Comparison of ENCODE assay signal across 9 cellular contexts in the genomic region with DNA sequence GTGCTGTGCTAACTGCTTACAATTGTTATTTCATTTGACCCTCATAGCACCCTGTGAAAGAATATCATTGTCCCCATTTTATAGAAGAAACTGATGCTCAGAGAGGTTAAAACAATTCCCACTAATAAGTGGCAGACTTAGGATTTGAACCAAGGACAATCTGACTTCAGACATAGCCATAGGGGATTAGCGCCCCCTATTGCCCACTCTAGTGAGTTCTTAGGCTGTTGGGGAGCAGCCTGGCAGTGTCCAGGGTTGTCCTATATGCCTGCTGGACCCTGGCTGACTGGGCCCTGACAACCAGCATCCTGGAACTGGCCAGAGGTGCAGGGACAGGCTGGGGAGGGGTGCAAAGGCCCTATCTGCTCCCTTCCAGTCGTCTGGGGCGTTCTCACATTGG. TPM values are rescaled to one million over a fixed set of nuclear protein-coding genes. Genes with fewer than 3 reads are reported as not detected.
DNase-seq lines count a peak whose midpoint lies in the region; ATAC-seq, FAIRE-seq and TF ChIP-seq lines count a peak whose summit lies in the region.
"Had no signal": no experiment of that assay in that cellular context is flagged by ENCODE, and none has a peak within 500 bp of the region (broad histone marks: within the 10 kb centered on the region; RNA-seq: fewer than 3 reads in every experiment).

No MANE protein-coding gene starts in this region.

- no peak overlapping the region for H2AFZ ChIP-seq in DND-41 (ENCODE audit: low read depth, low read length)

- no peaks in the 10 kb centered on the region for H3K9me3 Mint-ChIP-seq in CD8-positive, alpha-beta memory T cell

- H3K27me3 ChIP-seq in DND-41 (ENCODE audit: insufficient read depth, low read length, poor library complexity), result no peaks in the 10 kb centered on the region
- H3K27me3 ChIP-seq in kidney epithelial cell (ENCODE audit: control insufficient read depth, insufficient read depth, low read length), result no peaks in the 10 kb centered on the region
- no peaks in the 10 kb centered on the region for H3K27me3 ChIP-seq in CD8-positive, alpha-beta memory T cell (ENCODE audit: insufficient read depth, low read length, poor library complexity, severe bottlenecking)

- no peaks in the 10 kb centered on the region for H3K36me3 ChIP-seq in DND-41 (ENCODE audit: insufficient read depth, low read length)
- H3K36me3 ChIP-seq in kidney epithelial cell (ENCODE audit: control insufficient read depth, insufficient read depth, low read length), result no peaks in the 10 kb centered on the region
- H3K36me3 ChIP-seq in CD8-positive, alpha-beta memory T cell (ENCODE audit: insufficient read depth, low read length), result no peaks in the 10 kb centered on the region

- peak; percentile 32 for DNase-seq in DND-41
- peak; percentile 45 for DNase-seq in HEK293T (ENCODE audit: extremely low spot score)
- no peak for DNase-seq in kidney epithelial cell (ENCODE audit: low read depth)
- DNase-seq in GM19239 (ENCODE audit: insufficient read length, low spot score), result no peak
- no peak for DNase-seq in CD8-positive, alpha-beta memory T cell
- DNase-seq: SIG-M5 had no signal

- no peaks in the 10 kb centered on the region for H4K20me1 ChIP-seq in DND-41 (ENCODE audit: insufficient read depth, low read length)

- no peak overlapping the region for H3K9ac ChIP-seq in DND-41 (ENCODE audit: low read depth, low read length)

- POLR2A ChIA-PET in HEK293T (lab: Yijun Ruan, JAX), result no interaction called here
- POLR2A ChIA-PET in CD8-positive, alpha-beta memory T cell (lab: Charles Lee), result no interaction called here

- H3K4me2 ChIP-seq in DND-41 (ENCODE audit: insufficient read depth, low read length), result no peak overlapping the region

- H3K4me1 Mint-ChIP-seq in CD8-positive, alpha-beta memory T cell, result peaks cover 6 to 11% (median 9%) of the 10 kb centered on the region in 3 donors

- no peak overlapping the region for H3K4me3 Mint-ChIP-seq in CD8-positive, alpha-beta memory T cell

- no peak overlapping the region for H3K27ac ChIP-seq in DND-41 (ENCODE audit: low read length)
- no peak overlapping the region for H3K27ac ChIP-seq in VCaP
- no peak overlapping the region for H3K27ac ChIP-seq in CD8-positive, alpha-beta memory T cell (ENCODE audit: low read depth, low read length)

- no peak for FAIRE-seq in GM19239 (lab: Jason Lieb, UNC)

- TF ChIP-seq CTCF in DND-41 (IDR thresholded peaks at IDR 0.05; ENCODE audit: borderline replicate concordance, extremely low read depth, low read length, poor library complexity, severe bottlenecking) (peak; percentile 62), VCaP (conservative IDR thresholded peaks at IDR 0.05) (peak; percentile 43; the same call in 1 of the 2 replicates), kidney epithelial cell (IDR thresholded peaks at IDR 0.05; ENCODE audit: insufficient read depth, low read length, poor library complexity, severe bottlenecking) (peak; percentile 55)

- H3K36me3 Mint-ChIP-seq in CD8-positive, alpha-beta memory T cell, result no peaks in the 10 kb centered on the region

- no peak overlapping the region for H3K4me3 ChIP-seq in DND-41 (ENCODE audit: low read depth in 1 of 2, low read length in 2 of 2)
- H3K4me3 ChIP-seq in kidney epithelial cell (ENCODE audit: low read depth, low read length), result no peak overlapping the region
- no peak overlapping the region for H3K4me3 ChIP-seq in CD8-positive, alpha-beta memory T cell (ENCODE audit: low read length)

- ATAC-seq in DND-41 (ENCODE audit: insufficient read depth, low read depth), result no peak
- no peak for ATAC-seq in GM21825 (IDR thresholded peaks at IDR 0.05; ENCODE audit: unreplicated experiment)
- no peak for ATAC-seq in HG03460 (IDR thresholded peaks at IDR 0.05; ENCODE audit: unreplicated experiment)

- H3K4me1 ChIP-seq in DND-41 (ENCODE audit: insufficient read depth, low read length), result peaks cover 11% of the 10 kb centered on the region
- no peaks in the 10 kb centered on the region for H3K4me1 ChIP-seq in CD8-positive, alpha-beta memory T cell (ENCODE audit: insufficient read depth, low read length)

- CTCF ChIA-PET in HEK293T (lab: Yijun Ruan, JAX), result no interaction called here
- CTCF ChIA-PET in CD8-positive, alpha-beta memory T cell (lab: Charles Lee), result interaction anchor here (1.1 kb wide), 1 partner anchor 9 kb away, joined by 3 read pairs; no protein-coding TSS in a partner anchor

- H3K27ac Mint-ChIP-seq in CD8-positive, alpha-beta memory T cell, result no peak overlapping the region

- H3K27me3 Mint-ChIP-seq in CD8-positive, alpha-beta memory T cell, result no peaks in the 10 kb centered on the region

- no peaks in the 10 kb centered on the region for H3K9me3 ChIP-seq in DND-41 (ENCODE audit: insufficient read depth, low read length, severe bottlenecking)
- no peaks in the 10 kb centered on the region for H3K9me3 ChIP-seq in CD8-positive, alpha-beta memory T cell (ENCODE audit: low read length)

- H3K79me2 ChIP-seq in DND-41 (ENCODE audit: insufficient read depth, low read length), result no peaks in the 10 kb centered on the region

TF ChIP-seq in HEK293T, 16 proteins besides CTCF, POLR2A, EP300 and RAD21:
- TF ChIP-seq SP1 (IDR thresholded peaks at IDR 0.05), result no peak
- no peak for TF ChIP-seq L3MBTL2 (conservative IDR thresholded peaks at IDR 0.05)
- no peak for TF ChIP-seq CTBP1 (IDR thresholded peaks at IDR 0.05; ENCODE audit: borderline replicate concordance)
- TF ChIP-seq ELF4 (IDR thresholded peaks at IDR 0.05), result no peak
- TF ChIP-seq BHLHE40 (IDR thresholded peaks at IDR 0.05; ENCODE audit: borderline replicate concordance), result no peak
- TF ChIP-seq, protein P1, sequence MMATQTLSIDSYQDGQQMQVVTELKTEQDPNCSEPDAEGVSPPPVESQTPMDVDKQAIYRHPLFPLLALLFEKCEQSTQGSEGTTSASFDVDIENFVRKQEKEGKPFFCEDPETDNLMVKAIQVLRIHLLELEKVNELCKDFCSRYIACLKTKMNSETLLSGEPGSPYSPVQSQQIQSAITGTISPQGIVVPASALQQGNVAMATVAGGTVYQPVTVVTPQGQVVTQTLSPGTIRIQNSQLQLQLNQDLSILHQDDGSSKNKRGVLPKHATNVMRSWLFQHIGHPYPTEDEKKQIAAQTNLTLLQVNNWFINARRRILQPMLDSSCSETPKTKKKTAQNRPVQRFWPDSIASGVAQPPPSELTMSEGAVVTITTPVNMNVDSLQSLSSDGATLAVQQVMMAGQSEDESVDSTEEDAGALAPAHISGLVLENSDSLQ (IDR thresholded peaks at IDR 0.05), result no peak
- no peak for TF ChIP-seq FOXK2 (IDR thresholded peaks at IDR 0.05)
- no peak for TF ChIP-seq HDGF (IDR thresholded peaks at IDR 0.05; ENCODE audit: borderline replicate concordance)
- no peak for TF ChIP-seq ARNT (IDR thresholded peaks at IDR 0.05)
- TF ChIP-seq NFRKB (IDR thresholded peaks at IDR 0.05), result no peak
- no peak for TF ChIP-seq FOXM1 (IDR thresholded peaks at IDR 0.05; ENCODE audit: borderline replicate concordance)
- TF ChIP-seq ZNF384 (IDR thresholded peaks at IDR 0.05), result no peak
- no peak for TF ChIP-seq FOXA1 (IDR thresholded peaks at IDR 0.05)
- TF ChIP-seq SUZ12 (IDR thresholded peaks at IDR 0.05), result no peak
- no peak for TF ChIP-seq TARDBP (IDR thresholded peaks at IDR 0.05)
- no peak for TF ChIP-seq LEF1 (IDR thresholded peaks at IDR 0.05; ENCODE audit: borderline replicate concordance)

RNA-seq across cellular contexts. Expression of a gene that starts 15.4 kb away (rescaled TPM):
- 29.6 and 30.5 TPM in 2 replicates for total RNA-seq in kidney epithelial cell
- 10 to 100 TPM; 31.7 to 32.8 TPM for total RNA-seq in CD8-positive, alpha-beta memory T cell
- polyA plus RNA-seq in CD8-positive, alpha-beta memory T cell, result 29.9 TPM

RNA-seq across cellular contexts. Expression of a gene that starts 15.7 kb away (rescaled TPM):
- total RNA-seq in kidney epithelial cell, result 16.6 and 18.8 TPM in 2 replicates
- total RNA-seq in CD8-positive, alpha-beta memory T cell, result 10 to 100 TPM; 28.6 to 30.1 TPM
- 64.2 TPM for polyA plus RNA-seq in CD8-positive, alpha-beta memory T cell

Comparison
In these comparisons a context has a peak if more than half of its experiments do, and no peak if none do; other contexts are left out.
1. DNase-seq: peak in DND-41 (single experiment) and HEK293T (single experiment); none in kidney epithelial cell (single experiment), GM19239 (single experiment) and CD8-positive, alpha-beta memory T cell (0 of 5).
2. Peak in every context shown above with its lines, with median percentiles within 50 percentile points of each other: CTCF ChIP-seq.